12 cellular contexts compared by ENCODE assay signal in genomic region chr14:55699131-55700057, GRCh38.
DNase-seq lines count a peak whose midpoint lies in the region; ATAC-seq and TF ChIP-seq lines count a peak whose summit lies in the region.
"Had no signal": no experiment of that assay in that cellular context is flagged by ENCODE, and none has a peak within 500 bp of the region (broad histone marks: within the 10 kb centered on the region; RNA-seq: fewer than 3 reads in every experiment).

No MANE protein-coding gene starts in this region.

- WGBS in esophagus muscularis mucosa = 91% methylated on average over 7 of the region's 7 CpGs
- 79 to 85% methylated on average over 4 to 7 of the region's 7 CpGs for WGBS in transverse colon (ENCODE audit: low coverage in 1 of 2), 2 donors

- TF ChIP-seq POLR2A in esophagus muscularis mucosa (IDR thresholded peaks at IDR 0.05; ENCODE audit: low read depth) (no peak), transverse colon (IDR thresholded peaks at IDR 0.05) (no peak)

- peak overlapping the region; percentile 4; the same call in 1 of the 2 replicates for H2AFZ ChIP-seq in PC-3 (ENCODE audit: low read length)
- H2AFZ ChIP-seq: neural progenitor cell had no signal

- no TSS peak for BruUV-seq in PC-3 (replicated peaks; lab: Mats Ljungman, UMichigan)

- H3K27ac ChIP-seq in PC-3 (ENCODE audit: low read length) (peak overlapping the region; percentile 31), esophagus muscularis mucosa (replicated peaks in 1 of 4) (no peak overlapping the region), transverse colon (peak overlapping the region; percentile 71 to 85 (median 83))
- H3K27ac ChIP-seq: BLaER1, neural progenitor cell, upper lobe of right lung had no signal

- no peaks in the 10 kb centered on the region for H4K20me1 ChIP-seq in PC-3 (ENCODE audit: low read length)
- H4K20me1 ChIP-seq: BLaER1 had no signal

- CTCF ChIA-PET in PC-3 (lab: Charles Lee) = no interaction called here

- H3K36me3 ChIP-seq in PC-3 (ENCODE audit: low read depth, low read length) (no peaks in the 10 kb centered on the region), esophagus muscularis mucosa (peaks cover 0 to 6% (median 0%) of the 10 kb centered on the region in 4 donors), transverse colon (no peaks in the 10 kb centered on the region)
- H3K36me3 ChIP-seq: BLaER1, neural progenitor cell, upper lobe of right lung had no signal

- H3K79me2 ChIP-seq in PC-3 (ENCODE audit: low read length) = no peaks in the 10 kb centered on the region

- intact Hi-C loops in PC-3 (cut with micrococcal nuclease) = loop anchor here (10.0 kb wide), 2 partner anchors 415 to 545 kb away; partner anchors contain the start of gene PELI2
- intact Hi-C loops in esophagus muscularis mucosa (cut with DNase I) = no loop called here
- intact Hi-C loops in transverse colon (cut with DNase I; ENCODE audit: low total_unique reads) = loop anchor here (10.0 kb wide), 1 partner anchor 775 kb away; no protein-coding TSS in a partner anchor

- TF ChIP-seq EP300 in esophagus muscularis mucosa (IDR thresholded peaks at IDR 0.05) (no peak), transverse colon (IDR thresholded peaks at IDR 0.05; ENCODE audit: low read depth) (no peak)

- DNase-seq in NCI-H524 (lab: John Stamatoyannopoulos, UW) = peak; percentile 8 to 65
- DNase-seq in NCI-H524 treated with DMSO at 0.1 percent for 48 hours (lab: John Stamatoyannopoulos, UW) = no peak
- peak; percentile 99 for DNase-seq in PC-3
- DNase-seq in esophagus muscularis mucosa (ENCODE audit: extremely low spot score) = peak; percentile 60
- peak; percentile 26 for DNase-seq in transverse colon
- no peak for DNase-seq in SW 1271 (lab: John Stamatoyannopoulos, UW)
- DNase-seq in stimulated activated naive CD4-positive, alpha-beta T cell treated with Interleukin-2 at 50 U/mL for 16 hours (lab: John Stamatoyannopoulos, UW) = no peak
- DNase-seq: T-helper 9 cell, upper lobe of right lung had no signal

- no peaks in the 10 kb centered on the region for H3K27me3 ChIP-seq in PC-3 (ENCODE audit: low read length)
- H3K27me3 ChIP-seq in esophagus muscularis mucosa = no peaks in the 10 kb centered on the region
- no peaks in the 10 kb centered on the region for H3K27me3 ChIP-seq in transverse colon
- H3K27me3 ChIP-seq: BLaER1, neural progenitor cell, upper lobe of right lung had no signal

- H3F3A ChIP-seq in PC-3 (ENCODE audit: low read length, unreplicated experiment) = peaks cover 3% of the 10 kb centered on the region

- POLR2A ChIA-PET in PC-3 (lab: Charles Lee; ENCODE audit: unreplicated experiment) = no interaction called here

- H3K9me3 ChIP-seq in PC-3 (ENCODE audit: low read length) (no peaks in the 10 kb centered on the region), esophagus muscularis mucosa (no peaks in the 10 kb centered on the region), transverse colon (no peaks in the 10 kb centered on the region)
- H3K9me3 ChIP-seq: upper lobe of right lung had no signal

- H3K9ac ChIP-seq in PC-3 (ENCODE audit: low read length) = no peak overlapping the region
- H3K9ac ChIP-seq: BLaER1, neural progenitor cell had no signal

- no peak overlapping the region for H3K4me3 ChIP-seq in PC-3 (ENCODE audit: low read length)
- H3K4me3 ChIP-seq in esophagus muscularis mucosa = no peak overlapping the region
- no peak overlapping the region for H3K4me3 ChIP-seq in transverse colon
- H3K4me3 ChIP-seq: BLaER1, neural progenitor cell, upper lobe of right lung had no signal

- in situ Hi-C loops in transverse colon (cut with MboI; ENCODE audit: low pct_ligation_motif_present in 1 of 4, low pct_unique_long_range_greater_than_20kb in 1 of 4, low sequenced_read_pairs in 3 of 4) = loop anchor here in 3 of 4 donors (10.0 to 25.0 kb wide), 5 partner anchors 638 to 785 kb away; no protein-coding TSS in a partner anchor

- H3K4me1 ChIP-seq in PC-3 (ENCODE audit: insufficient read depth, low read length) (peaks cover 41% of the 10 kb centered on the region), esophagus muscularis mucosa (no peaks in the 10 kb centered on the region), transverse colon (peaks cover 3 to 40% (median 16%) of the 10 kb centered on the region in 4 donors)
- H3K4me1 ChIP-seq: upper lobe of right lung had no signal

- H3K9me2 ChIP-seq in PC-3 (replicated peaks; ENCODE audit: low read length) = no peaks in the 10 kb centered on the region

- H3K4me2 ChIP-seq in PC-3 (ENCODE audit: low read length) = peak overlapping the region; percentile 36
- H3K4me2 ChIP-seq: BLaER1, neural progenitor cell had no signal

- peak; percentile 69 for ATAC-seq in PC-3
- ATAC-seq in HG02571 (IDR thresholded peaks at IDR 0.05; ENCODE audit: unreplicated experiment) = no peak

- TF ChIP-seq CTCF in PC-3 (conservative IDR thresholded peaks at IDR 0.05; ENCODE audit: low read depth, low read length) (no peak), esophagus muscularis mucosa (IDR thresholded peaks at IDR 0.05) (no peak), transverse colon (IDR thresholded peaks at IDR 0.05) (no peak)

Comparison
In these comparisons a context has a peak if more than half of its experiments do, and no peak if none do; other contexts are left out.
1. DNase-seq: peak in NCI-H524 (2 of 2), PC-3 (single experiment), esophagus muscularis mucosa (single experiment) and transverse colon (single experiment); none in NCI-H524 treated with DMSO at 0.1 percent for 48 hours (single experiment), SW 1271 (0 of 2) and stimulated activated naive CD4-positive, alpha-beta T cell treated with Interleukin-2 at 50 U/mL for 16 hours (single experiment).
2. H3K27ac ChIP-seq: peak in PC-3 (single experiment) and transverse colon (4 of 4); none in esophagus muscularis mucosa (0 of 4).